In genomic region chr19:35879068-35879467, GRCh38 we compare ENCODE assay signal across 17 cellular contexts. TPM values are rescaled to one million over a fixed set of nuclear protein-coding genes. Genes with fewer than 3 reads are reported as not detected.
DNase-seq lines count a peak whose midpoint lies in the region.
"Had no signal": no experiment of that assay in that cellular context is flagged by ENCODE, and none has a peak within 500 bp of the region (broad histone marks: within the 10 kb centered on the region; RNA-seq: fewer than 3 reads in every experiment).

No MANE protein-coding gene starts in this region.

- no peak overlapping the region for H3K4me2 ChIP-seq in trophoblast cell (ENCODE audit: low read length)

- peaks cover 3% of the 10 kb centered on the region for H3K4me1 ChIP-seq in adipocyte (ENCODE audit: control insufficient read depth, insufficient read depth, low read length)
- no peaks in the 10 kb centered on the region for H3K4me1 ChIP-seq in trophoblast cell (ENCODE audit: control insufficient read depth in 1 of 2, insufficient read depth in 2 of 2, low read length in 2 of 2)
- H3K4me1 ChIP-seq: ascending aorta, colonic mucosa had no signal

- H3K9ac ChIP-seq in adipocyte (ENCODE audit: low read length), result peak overlapping the region; percentile 29
- H3K9ac ChIP-seq in trophoblast cell (ENCODE audit: low read length), result no peak overlapping the region

- H3K79me1 ChIP-seq in trophoblast cell (ENCODE audit: low read length), result no peaks in the 10 kb centered on the region

- H3K4me3 ChIP-seq in adipocyte (ENCODE audit: low read length) (no peak overlapping the region), trophoblast cell (ENCODE audit: low read depth, low read length) (peak overlapping the region; percentile 6)
- H3K4me3 ChIP-seq: ascending aorta, cardiac muscle cell, colonic mucosa, ovary, upper lobe of left lung had no signal

- H3K27me3 ChIP-seq in adipocyte (replicated peaks; ENCODE audit: control insufficient read depth, insufficient read depth, low read length) (peaks cover 5% of the 10 kb centered on the region), trophoblast cell (ENCODE audit: insufficient read depth, low read length) (no peaks in the 10 kb centered on the region)
- H3K27me3 ChIP-seq: ascending aorta, cardiac muscle cell, colonic mucosa, ovary had no signal

- no peak overlapping the region for H3K18ac ChIP-seq in trophoblast cell (ENCODE audit: low read length)

- H2AK5ac ChIP-seq in trophoblast cell (ENCODE audit: low read length), result no peak overlapping the region

- no peak overlapping the region for H3K14ac ChIP-seq in trophoblast cell (ENCODE audit: low read length)

- no peak overlapping the region for H4K91ac ChIP-seq in trophoblast cell (ENCODE audit: low read depth, low read length)

- H3K27ac ChIP-seq in trophoblast cell (ENCODE audit: low read depth, low read length), result no peak overlapping the region
- H3K27ac ChIP-seq: 22Rv1, ascending aorta, cardiac muscle cell, colonic mucosa, epithelial cell of prostate, ovary, RWPE1, upper lobe of left lung had no signal

- no peak overlapping the region for H3K23ac ChIP-seq in trophoblast cell (ENCODE audit: low read length)

- no peak overlapping the region for H2BK5ac ChIP-seq in trophoblast cell (ENCODE audit: low read depth, low read length, poor library complexity)

- DNase-seq in NCI-H2227 treated with DMSO at 0.1 percent for 48 hours (lab: John Stamatoyannopoulos, UW) (peak; percentile 40), NCI-H2227 (lab: John Stamatoyannopoulos, UW; ENCODE audit: unreplicated experiment) (no peak), adipocyte (ENCODE audit: low read depth) (no peak), trophoblast cell (no peak), SKM-1 (lab: John Stamatoyannopoulos, UW; ENCODE audit: unreplicated experiment) (no peak), NCI-H2107 treated with DMSO at 0.1 percent for 48 hours (lab: John Stamatoyannopoulos, UW; ENCODE audit: unreplicated experiment) (no peak)

- H3K36me3 ChIP-seq in adipocyte (ENCODE audit: control insufficient read depth, insufficient read depth, low read length, severe bottlenecking) (no peaks in the 10 kb centered on the region), trophoblast cell (ENCODE audit: control insufficient read depth in 1 of 2, insufficient read depth in 2 of 2, low read length in 2 of 2) (no peaks in the 10 kb centered on the region)
- H3K36me3 ChIP-seq: cardiac muscle cell, colonic mucosa, ovary, upper lobe of left lung had no signal

- no peak overlapping the region for H2AFZ ChIP-seq in trophoblast cell (ENCODE audit: insufficient read depth, low read length, poor library complexity)

- no peak overlapping the region for H2BK12ac ChIP-seq in trophoblast cell (ENCODE audit: low read length)

- H4K12ac ChIP-seq in trophoblast cell (ENCODE audit: low read depth, low read length), result no peak overlapping the region

- no peak overlapping the region for H2BK120ac ChIP-seq in trophoblast cell (ENCODE audit: insufficient read depth, low read length, poor library complexity)

- no peak overlapping the region for H3K4ac ChIP-seq in trophoblast cell (ENCODE audit: low read depth, low read length)

- no CpG with 5 or more reads among the region's 23 CpGs for WGBS in trophoblast cell (ENCODE audit: extremely low coverage, insufficient coverage, insufficient read length)

- no peaks in the 10 kb centered on the region for H3K79me2 ChIP-seq in trophoblast cell (ENCODE audit: control insufficient read depth, insufficient read depth, low read length, poor library complexity)

- H3K9me3 ChIP-seq in adipocyte (ENCODE audit: control insufficient read depth, low read length) (no peaks in the 10 kb centered on the region), trophoblast cell (ENCODE audit: insufficient read depth, low read depth, low read length) (no peaks in the 10 kb centered on the region)
- H3K9me3 ChIP-seq: ascending aorta, colonic mucosa, ovary, upper lobe of left lung had no signal

- no peak overlapping the region for H4K8ac ChIP-seq in trophoblast cell (ENCODE audit: low read depth, low read length)

RNA-seq across cellular contexts. Expression of gene APLP1, which starts 10.7 kb away (rescaled TPM):
- polyA plus RNA-seq in trophoblast cell (2013), result 18.9 and 25.5 TPM in 2 replicates
- polyA plus RNA-seq: IgD-negative memory B cell had no signal

RNA-seq across cellular contexts. Expression of gene NFKBID, which starts 21.3 kb away (rescaled TPM):
- polyA plus RNA-seq in trophoblast cell (2013), result 6.3 and 6.7 TPM in 2 replicates

RNA-seq across cellular contexts. Expression of gene KIRREL2, which starts 22.4 kb away (rescaled TPM):
- 0.10 and 0.11 TPM in 2 replicates for polyA plus RNA-seq in trophoblast cell (2013)
- polyA plus RNA-seq: IgD-negative memory B cell had no signal

RNA-seq across cellular contexts. Expression of gene HCST, which starts 23.3 kb away (rescaled TPM):
- 0.94 and 1.1 TPM in 2 replicates for polyA plus RNA-seq in trophoblast cell (2013)

RNA-seq across cellular contexts. Expression of gene NPHS1, which starts 26.8 kb away (rescaled TPM):
- polyA plus RNA-seq in trophoblast cell (2013), result not detected in 2 replicates
- polyA plus RNA-seq: IgD-negative memory B cell, immature natural killer cell, mammary epithelial cell had no signal
